In the genomic region with DNA sequence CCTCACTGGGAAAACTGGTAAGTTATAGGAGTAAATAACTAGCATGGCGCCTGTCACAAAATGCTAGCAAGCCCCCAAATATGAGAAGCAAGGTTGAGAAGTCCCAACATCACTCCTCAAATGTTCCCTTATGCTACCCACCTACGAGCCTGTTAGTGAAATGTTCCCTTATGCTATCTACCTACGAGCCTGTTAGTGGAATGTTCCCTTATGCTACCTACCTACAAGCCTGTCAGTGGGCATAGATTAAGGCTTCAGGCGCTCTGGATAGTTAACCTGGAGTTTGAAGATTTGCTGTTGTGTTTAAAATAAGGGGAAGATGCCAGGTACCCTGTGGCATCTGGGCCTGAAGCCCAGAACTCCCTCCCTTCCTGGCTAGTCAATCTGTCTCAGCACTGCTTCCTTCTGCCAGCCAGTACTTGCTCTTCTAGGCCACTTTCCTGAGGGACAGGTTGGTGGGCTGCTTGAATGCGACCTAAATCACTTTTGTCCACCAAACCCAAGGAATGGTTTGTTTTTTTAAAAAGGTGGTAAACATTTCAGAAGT, we compare ENCODE assay signal across 16 cellular contexts.
"Had no signal": no experiment of that assay in that cellular context is flagged by ENCODE, and none has a peak within 500 bp of the region (broad histone marks: within the 10 kb centered on the region; RNA-seq: fewer than 3 reads in every experiment).

No MANE protein-coding gene starts in this region.

- H3K4me1 ChIP-seq: foreskin keratinocyte, uterus had no signal

- DNase-seq: activated CD4-positive, alpha-beta T cell treated with anti-CD3 and anti-CD28 coated beads, Interleukin-2, amount 50 U/mL, for 48 hours; activated CD8-positive, alpha-beta memory T cell treated with anti-CD3 and anti-CD28 coated beads, Interleukin-2, amount 10 ng/mL, durations not matched to agents 7 days and 5 days; activated naive CD4-positive, alpha-beta T cell treated with anti-CD3 and anti-CD28 coated beads, Interleukin-2, amount 10 ng/mL, durations not matched to agents 7 days and 5 days; activated T-cell treated with anti-CD3 and anti-CD28 coated beads, Interleukin-2, amount 50 U/mL, for 1 hour; foreskin keratinocyte; glutamatergic neuron; midbrain; retina; stimulated activated CD4-positive, alpha-beta T cell treated with anti-CD3 and anti-CD28 coated beads, Interleukin-12 subunit alpha, Interleukin-12 subunit beta, amount 100 ng/mL, for 4 hours; uterus had no signal

- H3K4me3 ChIP-seq: cardiac muscle cell, coronary artery, uterus had no signal

- H3K9me3 Mint-ChIP-seq: activated naive CD4-positive, alpha-beta T cell treated with anti-CD3 and anti-CD28 coated beads, Interleukin-2, amount 10 ng/mL, durations not matched to agents 7 days and 5 days; activated T-helper 2 cell treated with anti-CD3 and anti-CD28 coated beads, Interferon-gamma antibody, Interleukin-2, Interleukin-4, amounts not matched to agents 10 μg/mL and 5 μg/mL and 100 μg/mL, durations not matched to agents 14 hours and 24 hours and 36 hours; neural crest cell; stimulated activated memory B cell treated with anti-CD40 and anti-IgM and Interleukin-4, amounts not matched to agents 10 μg/mL and 1 μg/mL and 100 μg/mL, for 72 hours had no signal

- FAIRE-seq: astrocyte had no signal

- H3K36me3 ChIP-seq: uterus had no signal

- H3K27me3 ChIP-seq: cardiac muscle cell, foreskin keratinocyte, uterus had no signal

- H3K4me1 Mint-ChIP-seq: activated CD8-positive, alpha-beta memory T cell treated with anti-CD3 and anti-CD28 coated beads, Interleukin-2, amount 10 ng/mL, durations not matched to agents 7 days and 5 days; activated naive CD4-positive, alpha-beta T cell treated with anti-CD3 and anti-CD28 coated beads, Interleukin-2, amount 10 ng/mL, durations not matched to agents 7 days and 5 days; neural crest cell; stimulated activated memory B cell treated with anti-CD40 and anti-IgM and Interleukin-4, amounts not matched to agents 10 μg/mL and 1 μg/mL and 100 μg/mL, for 72 hours had no signal

- H3K4me3 Mint-ChIP-seq: activated CD8-positive, alpha-beta memory T cell treated with anti-CD3 and anti-CD28 coated beads, Interleukin-2, amount 10 ng/mL, durations not matched to agents 7 days and 5 days; activated naive CD4-positive, alpha-beta T cell treated with anti-CD3 and anti-CD28 coated beads, Interleukin-2, amount 10 ng/mL, durations not matched to agents 7 days and 5 days; neural crest cell; stimulated activated memory B cell treated with anti-CD40 and anti-IgM and Interleukin-4, amounts not matched to agents 10 μg/mL and 1 μg/mL and 100 μg/mL, for 72 hours had no signal

- H3K27ac Mint-ChIP-seq: activated CD8-positive, alpha-beta memory T cell treated with anti-CD3 and anti-CD28 coated beads, Interleukin-2, amount 10 ng/mL, durations not matched to agents 7 days and 5 days; activated naive CD4-positive, alpha-beta T cell treated with anti-CD3 and anti-CD28 coated beads, Interleukin-2, amount 10 ng/mL, durations not matched to agents 7 days and 5 days; activated T-helper 2 cell treated with anti-CD3 and anti-CD28 coated beads, Interferon-gamma antibody, Interleukin-2, Interleukin-4, amounts not matched to agents 10 μg/mL and 5 μg/mL and 100 μg/mL, durations not matched to agents 14 hours and 24 hours and 36 hours; stimulated activated memory B cell treated with anti-CD40 and anti-IgM and Interleukin-4, amounts not matched to agents 10 μg/mL and 1 μg/mL and 100 μg/mL, for 72 hours had no signal

- H3K9me3 ChIP-seq: uterus had no signal

- ATAC-seq: activated CD8-positive, alpha-beta memory T cell treated with anti-CD3 and anti-CD28 coated beads, Interleukin-2, amount 10 ng/mL, durations not matched to agents 7 days and 5 days; foreskin keratinocyte; stimulated activated memory B cell treated with anti-CD40 and anti-IgM and Interleukin-4, amounts not matched to agents 10 μg/mL and 1 μg/mL and 100 μg/mL, for 72 hours had no signal

- H3K27me3 Mint-ChIP-seq: activated naive CD4-positive, alpha-beta T cell treated with anti-CD3 and anti-CD28 coated beads, Interleukin-2, amount 10 ng/mL, durations not matched to agents 7 days and 5 days; stimulated activated memory B cell treated with anti-CD40 and anti-IgM and Interleukin-4, amounts not matched to agents 10 μg/mL and 1 μg/mL and 100 μg/mL, for 72 hours had no signal

- H3K27ac ChIP-seq: cardiac muscle cell, coronary artery, foreskin keratinocyte, uterus had no signal

- H3K36me3 Mint-ChIP-seq: activated CD8-positive, alpha-beta memory T cell treated with anti-CD3 and anti-CD28 coated beads, Interleukin-2, amount 10 ng/mL, durations not matched to agents 7 days and 5 days; activated naive CD4-positive, alpha-beta T cell treated with anti-CD3 and anti-CD28 coated beads, Interleukin-2, amount 10 ng/mL, durations not matched to agents 7 days and 5 days had no signal
